Comparison of ENCODE assay signal across 8 cellular contexts in genomic region chr2:7014201-7014640, GRCh38.
DNase-seq lines count a peak whose midpoint lies in the region; ATAC-seq lines count a peak whose summit lies in the region.

No MANE protein-coding gene starts in this region.

- H3K27ac Mint-ChIP-seq in CD4-positive, CD25-positive, alpha-beta regulatory T cell: peak overlapping the region in 2 of 3 donors; percentile 2 to 54
- H3K27ac Mint-ChIP-seq in activated naive CD4-positive, alpha-beta T cell treated with anti-CD3 and anti-CD28 coated beads, Interleukin-2, amount 50 U/mL, for 24 hours: peak overlapping the region; percentile 52

- peaks cover 4% of the 10 kb centered on the region for H3K36me3 Mint-ChIP-seq in CD4-positive, CD25-positive, alpha-beta regulatory T cell
- peaks cover 5% of the 10 kb centered on the region for H3K36me3 Mint-ChIP-seq in activated naive CD4-positive, alpha-beta T cell treated with anti-CD3 and anti-CD28 coated beads, Interleukin-2, amount 50 U/mL, for 24 hours

- no peaks in the 10 kb centered on the region for H3K9me3 Mint-ChIP-seq in CD4-positive, CD25-positive, alpha-beta regulatory T cell
- H3K9me3 Mint-ChIP-seq in activated naive CD4-positive, alpha-beta T cell treated with anti-CD3 and anti-CD28 coated beads, Interleukin-2, amount 50 U/mL, for 24 hours: no peaks in the 10 kb centered on the region

- H3K4me1 Mint-ChIP-seq in CD4-positive, CD25-positive, alpha-beta regulatory T cell: peaks cover 0 to 35% (median 17%) of the 10 kb centered on the region in 4 donors
- H3K4me1 Mint-ChIP-seq in activated naive CD4-positive, alpha-beta T cell treated with anti-CD3 and anti-CD28 coated beads, Interleukin-2, amount 50 U/mL, for 24 hours: peaks cover 38% of the 10 kb centered on the region

- no peak overlapping the region for H3K4me3 ChIP-seq in CD4-positive, CD25-positive, alpha-beta regulatory T cell (ENCODE audit: low read depth, low read length)
- H3K4me3 ChIP-seq in SJCRH30: no peak overlapping the region

- H3K27ac ChIP-seq in CD4-positive, CD25-positive, alpha-beta regulatory T cell (ENCODE audit: insufficient read depth, low read length, poor library complexity, severe bottlenecking): no peak overlapping the region
- H3K27ac ChIP-seq in layer of hippocampus (ENCODE audit: low read depth, low read length) (peak overlapping the region; percentile 4), SJCRH30 (no peak overlapping the region)

- no peaks in the 10 kb centered on the region for H3K27me3 Mint-ChIP-seq in CD4-positive, CD25-positive, alpha-beta regulatory T cell
- H3K27me3 Mint-ChIP-seq in activated naive CD4-positive, alpha-beta T cell treated with anti-CD3 and anti-CD28 coated beads, Interleukin-2, amount 50 U/mL, for 24 hours: no peaks in the 10 kb centered on the region

- H3K36me3 ChIP-seq in CD4-positive, CD25-positive, alpha-beta regulatory T cell (ENCODE audit: control insufficient read depth, insufficient read depth, low read length): no peaks in the 10 kb centered on the region
- no peaks in the 10 kb centered on the region for H3K36me3 ChIP-seq in SJCRH30

- peak; percentile 66 to 71 for ATAC-seq in CD4-positive, CD25-positive, alpha-beta regulatory T cell (ENCODE audit: low read depth in 2 of 2)
- ATAC-seq in GM19351 (IDR thresholded peaks at IDR 0.05; ENCODE audit: unreplicated experiment): peak; percentile 89

- peak in 2 of 3 donors; percentile 38 to 46 for DNase-seq in CD4-positive, CD25-positive, alpha-beta regulatory T cell
- peak; percentile 92 for DNase-seq in NCI-H1694 treated with DMSO at 0.1 percent for 48 hours (lab: John Stamatoyannopoulos, UW)
- no peak for DNase-seq in SJCRH30
- no peak for DNase-seq in glomerular visceral epithelial cell (ENCODE audit: extremely low spot score)
- no peak for DNase-seq in HPDE6-E6E7 (ENCODE audit: extremely low spot score)

- H3K9me3 ChIP-seq in CD4-positive, CD25-positive, alpha-beta regulatory T cell (ENCODE audit: control insufficient read depth in 2 of 2, low read length in 2 of 2): no peaks in the 10 kb centered on the region
- no peaks in the 10 kb centered on the region for H3K9me3 ChIP-seq in SJCRH30 (replicated peaks)

- H3K4me3 Mint-ChIP-seq in CD4-positive, CD25-positive, alpha-beta regulatory T cell: no peak overlapping the region
- no peak overlapping the region for H3K4me3 Mint-ChIP-seq in activated naive CD4-positive, alpha-beta T cell treated with anti-CD3 and anti-CD28 coated beads, Interleukin-2, amount 50 U/mL, for 24 hours

- no peaks in the 10 kb centered on the region for H3K27me3 ChIP-seq in CD4-positive, CD25-positive, alpha-beta regulatory T cell (ENCODE audit: control insufficient read depth, insufficient read depth, low read length)
- no peaks in the 10 kb centered on the region for H3K27me3 ChIP-seq in layer of hippocampus (ENCODE audit: control insufficient read depth, insufficient read depth, low read length)
- H3K27me3 ChIP-seq in SJCRH30: no peaks in the 10 kb centered on the region

- H3K4me1 ChIP-seq in CD4-positive, CD25-positive, alpha-beta regulatory T cell (ENCODE audit: control insufficient read depth, insufficient read depth, low read length, poor library complexity, severe bottlenecking): no peaks in the 10 kb centered on the region
- H3K4me1 ChIP-seq in SJCRH30: 0 out of 2 replicates have a peak, but pooled peaks cover 4% of the 10 kb centered on the region

Comparison
In these comparisons a context has a peak if more than half of its experiments do, and no peak if none do; other contexts are left out.
1. DNase-seq: peak in CD4-positive, CD25-positive, alpha-beta regulatory T cell (2 of 3) and NCI-H1694 treated with DMSO at 0.1 percent for 48 hours (single experiment); none in SJCRH30 (0 of 2), glomerular visceral epithelial cell (single experiment) and HPDE6-E6E7 (single experiment).